ENCODE assay signal across 26 cellular contexts in genomic region chr21:26679299-26679698, GRCh38.
"Had no signal": no experiment of that assay in that cellular context is flagged by ENCODE, and none has a peak within 500 bp of the region (broad histone marks: within the 10 kb centered on the region; RNA-seq: fewer than 3 reads in every experiment).

No MANE protein-coding gene starts in this region.

- DNase-seq: activated CD4-positive, alpha-beta memory T cell treated with anti-CD3 and anti-CD28 coated beads for 36 hours; activated CD4-positive, alpha-beta T cell treated with anti-CD3 and anti-CD28 coated beads for 36 hours; activated CD4-positive, alpha-beta T cell treated with anti-CD3 and anti-CD28 coated beads, Interleukin-2, amount 10 ng/mL, durations not matched to agents 24 days and 14 days; activated CD4-positive, CD25-positive, alpha-beta regulatory T cell; activated CD4-positive, CD25-positive, alpha-beta regulatory T cell treated with anti-CD3 and anti-CD28 coated beads, Interleukin-2, amount 50 U/mL, for 72 hours; activated CD8-positive, alpha-beta memory T cell treated with anti-CD3 and anti-CD28 coated beads, Interleukin-2, amount 10 ng/mL, durations not matched to agents 7 days and 5 days; activated CD8-positive, alpha-beta memory T cell treated with anti-CD3 and anti-CD28 coated beads, Interleukin-2, amount 50 U/mL, for 4 hours; activated CD8-positive, alpha-beta T cell treated with anti-CD3 and anti-CD28 coated beads, Interleukin-2, amount 10 ng/mL, durations not matched to agents 7 days and 5 days; activated effector memory CD4-positive, alpha-beta T cell treated with anti-CD3 and anti-CD28 coated beads, Interleukin-2, amount 50 U/mL, for 16 hours; activated naive CD4-positive, alpha-beta T cell treated with anti-CD3 and anti-CD28 coated beads for 36 hours; activated T-cell treated with anti-CD3 and anti-CD28 coated beads, Interleukin-2, amount 50 U/mL, for 1 hour; activated T-cell treated with anti-CD3 and anti-CD28 coated beads, Interleukin-2, amount 50 U/mL, for 48 hours; adrenal gland; amygdala; aorta; body of pancreas; caudate nucleus; cortex of kidney; dermis blood vessel endothelial cell; effector CD4-positive, alpha-beta T cell; esophagus squamous epithelium; head of caudate nucleus; T-helper 1 cell; T-helper 17 cell; T1000 had no signal

- H3K4me3 ChIP-seq: adrenal gland, body of pancreas, esophagus squamous epithelium had no signal

- H3K4me1 ChIP-seq: adrenal gland, body of pancreas, esophagus squamous epithelium had no signal

- H3K9me3 ChIP-seq: adrenal gland, body of pancreas, esophagus squamous epithelium had no signal

- H3K36me3 ChIP-seq: adrenal gland, esophagus squamous epithelium had no signal

- H3K27ac ChIP-seq: adrenal gland, body of pancreas, epithelial cell of prostate, esophagus squamous epithelium had no signal

- H3K27me3 ChIP-seq: adrenal gland, body of pancreas, esophagus squamous epithelium had no signal
